Comparison of ENCODE assay signal across 31 cellular contexts in genomic region chr22:47891609-47892008, GRCh38.
"Had no signal": no experiment of that assay in that cellular context is flagged by ENCODE, and none has a peak within 500 bp of the region (broad histone marks: within the 10 kb centered on the region; RNA-seq: fewer than 3 reads in every experiment).

No MANE protein-coding gene starts in this region.

- H3K27me3 ChIP-seq: ascending aorta, cardiac muscle cell had no signal

- H3K36me3 ChIP-seq: ascending aorta, cardiac muscle cell, WERI-Rb-1 had no signal

- H3K4me1 ChIP-seq: ascending aorta had no signal

- ATAC-seq: activated CD4-positive, alpha-beta T cell treated with anti-CD3 and anti-CD28 coated beads for 36 hours; activated CD4-positive, CD25-positive, alpha-beta regulatory T cell treated with anti-CD3 and anti-CD28 coated beads, Interleukin-2, amount 50 U/mL, for 24 hours; activated CD8-positive, alpha-beta memory T cell treated with anti-CD3 and anti-CD28 coated beads, Interleukin-2, amount 10 ng/mL, durations not matched to agents 7 days and 5 days; activated CD8-positive, alpha-beta T cell treated with anti-CD3 and anti-CD28 coated beads, Interleukin-2, amount 10 ng/mL, durations not matched to agents 7 days and 5 days; activated naive CD8-positive, alpha-beta T cell treated with anti-CD3 and anti-CD28 coated beads, Interleukin-2, amount 50 U/mL, for 24 hours; WTC11 had no signal

- DNase-seq: activated CD4-positive, alpha-beta memory T cell treated with anti-CD3 and anti-CD28 coated beads, Interleukin-2, amount 10 ng/mL, durations not matched to agents 7 days and 5 days; activated CD4-positive, alpha-beta T cell treated with anti-CD3 and anti-CD28 coated beads for 1 hour; activated CD4-positive, alpha-beta T cell treated with anti-CD3 and anti-CD28 coated beads for 36 hours; activated CD4-positive, alpha-beta T cell treated with anti-CD3 and anti-CD28 coated beads for 48 hours; activated CD4-positive, alpha-beta T cell treated with anti-CD3 and anti-CD28 coated beads, Interleukin-2, amount 10 ng/mL, durations not matched to agents 7 days and 5 days; activated CD4-positive, alpha-beta T cell treated with anti-CD3 and anti-CD28 coated beads, Interleukin-2, amount 50 U/mL, for 48 hours; activated CD4-positive, CD25-positive, alpha-beta regulatory T cell; activated CD8-positive, alpha-beta memory T cell treated with anti-CD3 and anti-CD28 coated beads for 24 hours; activated CD8-positive, alpha-beta memory T cell treated with anti-CD3 and anti-CD28 coated beads, Interleukin-2, amount 10 ng/mL, durations not matched to agents 7 days and 5 days; activated CD8-positive, alpha-beta memory T cell treated with anti-CD3 and anti-CD28 coated beads, Interleukin-2, amount 50 U/mL, for 48 hours; activated CD8-positive, alpha-beta T cell treated with anti-CD3 and anti-CD28 coated beads, Interleukin-2, amount 10 ng/mL, durations not matched to agents 7 days and 5 days; activated effector memory CD4-positive, alpha-beta T cell treated with Interleukin-2 at 50 U/mL for 16 hours; activated gamma-delta T cell; activated naive CD4-positive, alpha-beta T cell treated with anti-CD3 and anti-CD28 coated beads, Interleukin-2, amount 10 ng/mL, durations not matched to agents 7 days and 5 days; activated naive CD4-positive, alpha-beta T cell treated with Interleukin-2 at 50 U/mL for 16 hours; activated naive CD8-positive, alpha-beta T cell treated with anti-CD3 and anti-CD28 coated beads, Interleukin-2, amount 10 ng/mL, durations not matched to agents 7 days and 5 days; activated naive CD8-positive, alpha-beta T cell treated with anti-CD3 and anti-CD28 coated beads, Interleukin-2, amount 50 U/mL, for 24 hours; activated T-cell treated with anti-CD3 and anti-CD28 coated beads, Interleukin-2, amount 50 U/mL, for 24 hours; activated T-cell treated with anti-CD3 and anti-CD28 coated beads, Interleukin-2, amount 50 U/mL, for 48 hours; amygdala; anterior cingulate cortex; caudate nucleus; cerebellar nuclear complex; T-helper 1 cell; T-helper 2 cell; T-helper 9 cell; WERI-Rb-1 had no signal

- H3K4me3 ChIP-seq: ascending aorta, cardiac muscle cell had no signal

- H3K27ac ChIP-seq: ascending aorta, cardiac muscle cell, WERI-Rb-1 had no signal
